In genomic region chr1:3943806-3944620, GRCh38 we compare ENCODE assay signal across 9 cellular contexts.
"Had no signal": no experiment of that assay in that cellular context is flagged by ENCODE, and none has a peak within 500 bp of the region (broad histone marks: within the 10 kb centered on the region; RNA-seq: fewer than 3 reads in every experiment).

No MANE protein-coding gene starts in this region.

- H3K9me3 ChIP-seq: esophagus muscularis mucosa, stomach, thoracic aorta had no signal

- H3K4me3 ChIP-seq: esophagus muscularis mucosa, stomach, thoracic aorta had no signal

- H3K36me3 ChIP-seq: esophagus muscularis mucosa, stomach, thoracic aorta had no signal

- H3K4me3 Mint-ChIP-seq: activated CD4-positive, alpha-beta memory T cell treated with anti-CD3 and anti-CD28 coated beads for 36 hours had no signal

- H3K9ac ChIP-seq: parathyroid adenoma had no signal

- H3K36me3 Mint-ChIP-seq: activated CD4-positive, alpha-beta memory T cell treated with anti-CD3 and anti-CD28 coated beads for 36 hours had no signal

- H3K4me1 ChIP-seq: parathyroid adenoma, stomach had no signal

- H3K79me2 ChIP-seq: parathyroid adenoma had no signal

- H3K27ac ChIP-seq: esophagus muscularis mucosa, parathyroid adenoma, stomach, thoracic aorta had no signal

- H3K27ac Mint-ChIP-seq: activated CD4-positive, alpha-beta memory T cell treated with anti-CD3 and anti-CD28 coated beads for 36 hours had no signal

- H2AFZ ChIP-seq: parathyroid adenoma had no signal

- DNase-seq: activated CD4-positive, alpha-beta memory T cell treated with anti-CD3 and anti-CD28 coated beads for 36 hours; activated gamma-delta T cell; activated T-cell treated with anti-CD3 and anti-CD28 coated beads, Interleukin-2, amount 50 U/mL, for 48 hours; aorta; stimulated activated CD4-positive, alpha-beta T cell treated with anti-CD3 and anti-CD28 coated beads, Interleukin-4, amount 100 ng/mL, for 4 hours; stomach had no signal

- H3K9me3 Mint-ChIP-seq: activated CD4-positive, alpha-beta memory T cell treated with anti-CD3 and anti-CD28 coated beads for 36 hours had no signal
